Comparison of ENCODE assay signal across 8 cellular contexts in the genomic region with DNA sequence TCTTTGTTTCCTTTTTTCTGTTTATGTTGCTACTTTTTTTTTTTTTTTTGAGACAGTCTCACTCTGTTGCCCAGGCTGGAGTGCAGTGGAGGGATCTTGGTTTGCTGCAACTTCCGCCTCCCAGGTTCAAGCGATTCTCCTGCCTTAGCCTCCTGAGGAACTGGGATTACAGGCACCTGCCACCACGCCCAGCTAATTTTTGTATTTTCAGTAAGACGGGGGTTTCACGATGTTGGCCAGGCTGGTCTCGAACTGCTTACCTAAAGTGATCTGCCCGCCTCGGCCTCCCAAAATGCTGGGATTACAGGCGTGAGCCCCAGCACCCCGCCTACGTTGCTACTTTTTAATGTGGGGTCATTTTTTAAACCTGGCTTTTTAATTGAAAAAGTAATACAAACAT. TPM values are rescaled to one million over a fixed set of nuclear protein-coding genes. Genes with fewer than 3 reads are reported as not detected.
DNase-seq lines count a peak whose midpoint lies in the region; ATAC-seq and TF ChIP-seq lines count a peak whose summit lies in the region.
"Not testable (repeated sequence)": the region's sequence is repeated elsewhere in the genome, so short reads cannot be mapped to it uniquely, and the experiment has no call there.

No MANE protein-coding gene starts in this region.

- CTCF ChIA-PET in PC-3 (lab: Charles Lee): not testable (repeated sequence)
- CTCF ChIA-PET in naive thymus-derived CD4-positive, alpha-beta T cell (lab: Charles Lee): interaction anchor here (0.6 to 2.8 kb wide), 6 partner anchors 19 to 196 kb away, joined by 3 to 10 read pairs (median 4); a partner anchor contains a TSS

- not testable (repeated sequence) for H3K9me3 ChIP-seq in PC-3 (ENCODE audit: low read length); colonic mucosa; right atrium auricular region; naive thymus-derived CD4-positive, alpha-beta T cell (ENCODE audit: control insufficient read depth in 2 of 3, low read length in 3 of 3)

- H3K27me3 ChIP-seq in PC-3 (ENCODE audit: low read length); colonic mucosa; right atrium auricular region; naive thymus-derived CD4-positive, alpha-beta T cell (ENCODE audit: control insufficient read depth in 2 of 2, insufficient read depth in 2 of 2, low read length in 2 of 2): not testable (repeated sequence)

- not testable (repeated sequence) for ATAC-seq in PC-3; activated T-cell treated with anti-CD3 and anti-CD28 coated beads, Interleukin-2, amount 50 U/mL, for 72 hours (replicated peaks in 1 of 2); naive thymus-derived CD4-positive, alpha-beta T cell

- peak overlapping the region; percentile 87 for H2AFZ ChIP-seq in PC-3 (ENCODE audit: low read length)

- not testable (repeated sequence) for H3K36me3 ChIP-seq in PC-3 (ENCODE audit: low read depth, low read length); colonic mucosa; right atrium auricular region; naive thymus-derived CD4-positive, alpha-beta T cell (ENCODE audit: control insufficient read depth in 2 of 3, insufficient read depth in 3 of 3, low read length in 3 of 3)

- H3K36me3 Mint-ChIP-seq in activated T-cell treated with anti-CD3 and anti-CD28 coated beads, Interleukin-2, amount 50 U/mL, for 72 hours (ENCODE audit: insufficient read depth in 2 of 2): peaks cover 11 to 15% of the 10 kb centered on the region in 2 donors
- H3K36me3 Mint-ChIP-seq in naive thymus-derived CD4-positive, alpha-beta T cell: peaks cover 0 to 13% (median 0%) of the 10 kb centered on the region in 5 donors

- H3K9me2 ChIP-seq in PC-3 (replicated peaks; ENCODE audit: low read length): not testable (repeated sequence)

- POLR2A ChIA-PET in PC-3 (lab: Charles Lee; ENCODE audit: unreplicated experiment): interaction anchor here (0.6 kb wide), 2 partner anchors 8 to 13 kb away, joined by 4 to 20 read pairs; no protein-coding TSS in a partner anchor
- POLR2A ChIA-PET in naive thymus-derived CD4-positive, alpha-beta T cell (lab: Charles Lee): interaction anchor here (0.6 to 3.5 kb wide), 26 partner anchors 9 to 1130 kb away, joined by 3 to 29 read pairs (median 4); a partner anchor contains a TSS

- intact Hi-C loops in PC-3 (cut with micrococcal nuclease): loop anchor here (2.0 kb wide), 1 partner anchor 87 kb away; no protein-coding TSS in a partner anchor
- intact Hi-C loops in colonic mucosa (cut with DNase I): not testable (repeated sequence)
- intact Hi-C loops in naive thymus-derived CD4-positive, alpha-beta T cell (cut with micrococcal nuclease): loop anchor here (1.0 to 10.0 kb wide), 24 partner anchors 18 to 1130 kb away; a partner anchor contains a TSS

- peaks cover 33% of the 10 kb centered on the region for H3K4me1 ChIP-seq in PC-3 (ENCODE audit: insufficient read depth, low read length)
- not testable (repeated sequence) for H3K4me1 ChIP-seq in colonic mucosa
- peaks cover 0 to 45% of the 10 kb centered on the region in 2 donors for H3K4me1 ChIP-seq in right atrium auricular region
- peaks cover 10 to 56% of the 10 kb centered on the region in 2 donors for H3K4me1 ChIP-seq in naive thymus-derived CD4-positive, alpha-beta T cell (ENCODE audit: control insufficient read depth in 2 of 2, insufficient read depth in 2 of 2, low read length in 2 of 2)

- not testable (repeated sequence) for H3K9me3 Mint-ChIP-seq in activated T-cell treated with anti-CD3 and anti-CD28 coated beads, Interleukin-2, amount 50 U/mL, for 72 hours; naive thymus-derived CD4-positive, alpha-beta T cell

- H3K4me3 Mint-ChIP-seq in activated T-cell treated with anti-CD3 and anti-CD28 coated beads, Interleukin-2, amount 50 U/mL, for 72 hours: peak overlapping the region; percentile 88 to 99
- H3K4me3 Mint-ChIP-seq in naive thymus-derived CD4-positive, alpha-beta T cell: peak overlapping the region; percentile 90 to 99 (median 98)

- DNase-seq in PC-3; activated T-cell treated with anti-CD3 and anti-CD28 coated beads, Interleukin-2, amount 50 U/mL, for 72 hours; right atrium auricular region (ENCODE audit: low spot score): not testable (repeated sequence)
- DNase-seq in colonic mucosa: peak; percentile 36
- peak in 1 of 9 donors; percentile 7 for DNase-seq in naive thymus-derived CD4-positive, alpha-beta T cell
- DNase-seq in stimulated activated CD4-positive, alpha-beta T cell treated with anti-CD3 and anti-CD28 coated beads, Interleukin-15, amount 100 ng/mL, for 24 hours: peak; percentile 26

- peak overlapping the region; percentile 82 for H3K9ac ChIP-seq in PC-3 (ENCODE audit: low read length)
- H3K9ac ChIP-seq in colonic mucosa (ENCODE audit: low read depth in 2 of 2, low read length in 2 of 2): peak overlapping the region; percentile 74 to 97

- peaks cover 85% of the 10 kb centered on the region for H3K79me2 ChIP-seq in PC-3 (ENCODE audit: low read length)

- H3K27ac ChIP-seq in 22Rv1 (peak overlapping the region; percentile 87), PC-3 (ENCODE audit: low read length) (peak overlapping the region; percentile 81), colonic mucosa (peak overlapping the region; percentile 97), right atrium auricular region (peak overlapping the region; percentile 95 to 97)
- H3K27ac ChIP-seq in naive thymus-derived CD4-positive, alpha-beta T cell (ENCODE audit: low read depth, low read length): peak overlapping the region; percentile 89

- not testable (repeated sequence) for BruUV-seq in PC-3 (replicated peaks; lab: Mats Ljungman, UMichigan)

- peaks cover 53% of the 10 kb centered on the region for H3K4me1 Mint-ChIP-seq in activated T-cell treated with anti-CD3 and anti-CD28 coated beads, Interleukin-2, amount 50 U/mL, for 72 hours (ENCODE audit: low read depth)
- H3K4me1 Mint-ChIP-seq in naive thymus-derived CD4-positive, alpha-beta T cell: peaks cover 34 to 77% (median 63%) of the 10 kb centered on the region in 7 donors

- H3K4me2 ChIP-seq in PC-3 (ENCODE audit: low read length): peak overlapping the region; percentile 100

- H3K27ac Mint-ChIP-seq in activated T-cell treated with anti-CD3 and anti-CD28 coated beads, Interleukin-2, amount 50 U/mL, for 72 hours: peak overlapping the region; percentile 95
- H3K27ac Mint-ChIP-seq in naive thymus-derived CD4-positive, alpha-beta T cell: peak overlapping the region; percentile 91 to 99 (median 98)

- TF ChIP-seq POLR2A in GM19193 (IDR thresholded peaks at IDR 0.05; ENCODE audit: extremely low read depth, insufficient read depth, insufficient read length): peak; percentile 33

- not testable (repeated sequence) for TF ChIP-seq CTCF in 22Rv1 (IDR thresholded peaks at IDR 0.05); PC-3 (conservative IDR thresholded peaks at IDR 0.05; ENCODE audit: low read depth, low read length); colonic mucosa (IDR thresholded peaks at IDR 0.05); right atrium auricular region (IDR thresholded peaks at IDR 0.05)

- not testable (repeated sequence) for H3K27me3 Mint-ChIP-seq in activated T-cell treated with anti-CD3 and anti-CD28 coated beads, Interleukin-2, amount 50 U/mL, for 72 hours (ENCODE audit: low read depth); naive thymus-derived CD4-positive, alpha-beta T cell

- H3F3A ChIP-seq in PC-3 (ENCODE audit: low read length, unreplicated experiment): not testable (repeated sequence)

- H3K4me3 ChIP-seq in PC-3 (ENCODE audit: low read length) (peak overlapping the region; percentile 76), colonic mucosa (peak overlapping the region; percentile 95), right atrium auricular region (peak overlapping the region; percentile 79 to 90)
- peak overlapping the region; percentile 88 for H3K4me3 ChIP-seq in naive thymus-derived CD4-positive, alpha-beta T cell (ENCODE audit: low read length)

- not testable (repeated sequence) for H4K20me1 ChIP-seq in PC-3 (ENCODE audit: low read length)

RNA-seq across cellular contexts. Expression of a gene that starts 1.2 kb away (rescaled TPM):
- total RNA-seq in PC-3 (2014; rRNA removed): 13.3 and 16.0 TPM in 2 replicates
- total RNA-seq in activated T-cell treated with anti-CD3 and anti-CD28 coated beads, Interleukin-2, amount 50 U/mL, for 72 hours: 10 to 100 TPM; 22.0 to 25.9 TPM
- 10 to 100 TPM; 12.8 to 17.9 TPM for total RNA-seq in colonic mucosa
- 10 to 100 TPM; 12.2 to 18.1 TPM for total RNA-seq in right atrium auricular region
- 10 to 100 TPM; 20.2 to 28.2 (median 25.9) TPM for total RNA-seq in naive thymus-derived CD4-positive, alpha-beta T cell
- 1 to 10 TPM; 4.8 to 9.3 TPM for polyA plus RNA-seq in naive thymus-derived CD4-positive, alpha-beta T cell
